8 cellular contexts compared by ENCODE assay signal in the genomic region with DNA sequence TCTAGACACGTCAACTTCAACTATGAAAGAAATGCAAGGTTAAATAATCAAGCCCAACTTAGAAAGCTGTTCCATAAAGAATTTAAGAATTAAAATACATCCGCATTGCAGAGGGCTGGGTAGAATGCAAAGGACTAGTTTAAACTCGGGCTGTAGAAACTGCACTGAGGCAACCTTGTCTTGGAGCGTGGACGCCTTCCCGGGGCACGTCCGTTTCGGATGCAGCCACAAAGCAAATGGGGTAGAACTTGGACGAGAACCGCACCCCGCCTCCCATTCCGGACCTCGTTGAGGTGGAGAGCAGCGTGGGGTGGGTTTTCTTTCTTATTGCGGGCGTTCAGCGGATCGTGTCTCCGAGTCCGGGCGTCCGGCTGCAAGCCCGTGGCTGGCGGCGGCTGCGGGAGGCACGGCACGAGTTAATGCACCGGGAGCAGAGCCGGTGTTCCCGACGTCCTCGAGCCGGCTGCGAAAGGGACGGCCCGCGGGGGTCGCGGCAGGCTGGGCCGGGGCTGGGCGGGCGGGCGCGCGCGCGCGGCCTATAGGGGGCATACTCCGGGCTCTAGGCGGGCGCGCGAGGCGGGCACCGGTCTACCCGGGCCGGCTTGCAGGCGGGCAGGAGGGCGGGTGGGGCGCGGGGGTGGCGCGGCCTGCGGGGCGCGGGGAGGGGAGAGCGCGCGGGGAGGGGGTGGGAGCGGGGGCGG. TPM values are rescaled to one million over a fixed set of nuclear protein-coding genes. Genes with fewer than 3 reads are reported as not detected.
DNase-seq lines count a peak whose midpoint lies in the region; ATAC-seq and TF ChIP-seq lines count a peak whose summit lies in the region.

No MANE protein-coding gene starts in this region.

- H3K36me3 ChIP-seq in SK-N-SH (replicated peaks in 1 of 2; ENCODE audit: control insufficient read depth in 1 of 2, insufficient read depth in 2 of 2, low read length in 1 of 2) (no peaks in the 10 kb centered on the region), adrenal gland (replicated peaks in 1 of 2) (no peaks in the 10 kb centered on the region), psoas muscle (ENCODE audit: insufficient read depth in 1 of 2, low read depth in 1 of 2) (no peaks in the 10 kb centered on the region), urinary bladder (ENCODE audit: insufficient read depth) (no peaks in the 10 kb centered on the region)

- DNase-seq in SK-N-SH, result peak; percentile 87
- peak; percentile 56 for DNase-seq in SK-N-DZ (ENCODE audit: low spot score)
- peak; percentile 54 to 73 (median 63) for DNase-seq in adrenal gland
- peak; percentile 78 for DNase-seq in left ventricle myocardium superior
- DNase-seq in psoas muscle, result peak; percentile 60 to 77

- H3K27me3 ChIP-seq in SK-N-SH (ENCODE audit: insufficient read depth) (no peaks in the 10 kb centered on the region), adrenal gland (no peaks in the 10 kb centered on the region), psoas muscle (ENCODE audit: insufficient read depth in 3 of 3, low read length in 2 of 3) (no peaks in the 10 kb centered on the region)

- peak overlapping the region; percentile 68 for H3K9ac ChIP-seq in SK-N-SH

- H3K4me1 ChIP-seq in SK-N-SH (ENCODE audit: control insufficient read depth in 1 of 2, insufficient read depth in 2 of 2, low read depth in 1 of 2, low read length in 1 of 2) (peaks cover 7 to 10% of the 10 kb centered on the region in 2 experiments; a peak in 2 of 4 replicates), adrenal gland (replicated peaks in 1 of 2) (peaks cover 0 to 33% of the 10 kb centered on the region in 2 donors), psoas muscle (peaks cover 13% of the 10 kb centered on the region), urinary bladder (ENCODE audit: insufficient read depth) (no peaks in the 10 kb centered on the region)

- no peaks in the 10 kb centered on the region; the same call in 1 of the 2 replicates for H4K20me1 ChIP-seq in SK-N-SH (ENCODE audit: insufficient read depth)

- ATAC-seq in SK-N-SH treated with all-trans-retinoic acid at 6 μM for 48 hours (no peak), HG03432 (IDR thresholded peaks at IDR 0.05; ENCODE audit: unreplicated experiment) (peak; percentile 9), left ventricle myocardium superior (no peak), psoas muscle (peak in 1 of 4 donors; percentile 4)

- H3K4me3 ChIP-seq in SK-N-SH (ENCODE audit: low read depth in 2 of 2, low read length in 1 of 2) (peak overlapping the region; percentile 67 to 99), adrenal gland (peak overlapping the region in 3 of 4 donors; percentile 49 to 79 (median 58)), psoas muscle (peak overlapping the region; percentile 88), urinary bladder (ENCODE audit: low read depth, low read length) (peak overlapping the region; percentile 94)

- H3K79me2 ChIP-seq in SK-N-SH (ENCODE audit: insufficient read depth), result peaks cover 55% of the 10 kb centered on the region

- CTCF ChIA-PET in SK-N-SH (lab: Yijun Ruan, JAX), result interaction anchor here (0.6 to 1.7 kb wide), 4 partner anchors 123 to 840 kb away, joined by 3 read pairs; no protein-coding TSS in a partner anchor

- peak overlapping the region; percentile 88 for H3K4me2 ChIP-seq in SK-N-SH

- POLR2A ChIA-PET in SK-N-SH (lab: Yijun Ruan, JAX), result interaction anchor here (0.6 kb wide), 1 partner anchor 1038 kb away, joined by 4 read pairs; no protein-coding TSS in a partner anchor

- TF ChIP-seq CTCF in SK-N-SH (IDR thresholded peaks at IDR 0.05) (peak; percentile 34), adrenal gland (IDR thresholded peaks at IDR 0.05) (peak in 3 of 6 experiments; percentile 16 to 32 (median 25)), psoas muscle (IDR thresholded peaks at IDR 0.05) (peak; percentile 44)

- WGBS in SK-N-SH (ENCODE audit: low lambda C conversion rate), result under 1% methylated on average over 11 of the region's 73 CpGs
- 0 to 1% (median 0%) methylated on average over 9 to 69 of the region's 73 CpGs for WGBS in adrenal gland, 4 donors
- WGBS in psoas muscle, 3 donors, result 0 to 1% (median 1%) methylated on average over 30 to 71 of the region's 73 CpGs
- WGBS in urinary bladder, result under 1% methylated on average over 59 of the region's 73 CpGs

- H3K9me2 ChIP-seq in SK-N-SH, result no peaks in the 10 kb centered on the region

- intact Hi-C loops in adrenal gland (cut with DNase I) (no loop called here), left ventricle myocardium superior (cut with micrococcal nuclease) (no loop called here), psoas muscle (cut with DNase I) (loop anchor here (2.0 to 10.0 kb wide), 5 partner anchors 139 to 1037 kb away; no protein-coding TSS in a partner anchor)

- H3K9me3 ChIP-seq in SK-N-SH (0 out of 2 replicates have a peak, but pooled peaks cover 4% of the 10 kb centered on the region), adrenal gland (replicated peaks in 1 of 3) (no peaks in the 10 kb centered on the region), psoas muscle (no peaks in the 10 kb centered on the region)

- no peak for TF ChIP-seq EP300 in SK-N-SH (IDR thresholded peaks at IDR 0.05; ENCODE audit: borderline replicate concordance in 1 of 2, low read depth in 1 of 2, low read length in 1 of 2)

- no peak for TF ChIP-seq RAD21 in SK-N-SH (IDR thresholded peaks at IDR 0.05; ENCODE audit: low read length)

- H2AFZ ChIP-seq in SK-N-SH (ENCODE audit: low read depth), result peak overlapping the region; percentile 75

- H3K27ac ChIP-seq in SK-N-SH (ENCODE audit: low read depth in 2 of 2, low read length in 1 of 2) (peak overlapping the region; percentile 76 to 85), adrenal gland (peak overlapping the region in 4 of 5 donors; percentile 82 to 100 (median 92)), psoas muscle (peak overlapping the region; percentile 98), urinary bladder (ENCODE audit: low read depth) (peak overlapping the region; percentile 68)

- peaks cover 6% of the 10 kb centered on the region for H3F3A ChIP-seq in SK-N-SH (replicated peaks; ENCODE audit: insufficient read depth)

- TF ChIP-seq POLR2A in adrenal gland (IDR thresholded peaks at IDR 0.05), result peak in 1 of 2 donors; percentile 64

TF ChIP-seq in SK-N-SH, 30 proteins besides CTCF, POLR2A, EP300 and RAD21:
- no peak for TF ChIP-seq ELF1 (IDR thresholded peaks at IDR 0.05)
- peak; percentile 51 for TF ChIP-seq MXI1 (IDR thresholded peaks at IDR 0.05; ENCODE audit: low read depth, low read length)
- TF ChIP-seq FOXM1 (IDR thresholded peaks at IDR 0.05; ENCODE audit: low read depth), result 0 out of 2 replicates have a peak, but pooled peaks have one; percentile 6
- TF ChIP-seq NFIC (IDR thresholded peaks at IDR 0.05; ENCODE audit: borderline replicate concordance), result no peak
- TF ChIP-seq TAF1 (IDR thresholded peaks at IDR 0.05; ENCODE audit: borderline replicate concordance, low read depth, low read length), result 0 out of 2 replicates have a peak, but pooled peaks have one; percentile 20
- TF ChIP-seq YY1 (IDR thresholded peaks at IDR 0.05; ENCODE audit: low read depth), result no peak
- TF ChIP-seq TCF12 (IDR thresholded peaks at IDR 0.05), result peak; percentile 28; the same call in 1 of the 2 replicates
- TF ChIP-seq, protein P1, sequence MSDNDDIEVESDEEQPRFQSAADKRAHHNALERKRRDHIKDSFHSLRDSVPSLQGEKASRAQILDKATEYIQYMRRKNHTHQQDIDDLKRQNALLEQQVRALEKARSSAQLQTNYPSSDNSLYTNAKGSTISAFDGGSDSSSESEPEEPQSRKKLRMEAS (IDR thresholded peaks at IDR 0.05; ENCODE audit: low read depth), result no peak; the same call in 1 of the 2 replicates

TF ChIP-seq in SK-N-SH treated with all-trans-retinoic acid at 6 μM for 48 hours, 23 proteins besides CTCF, POLR2A, EP300 and RAD21:
- TF ChIP-seq SNAI2 (CRISPR knock-in tag; IDR thresholded peaks at IDR 0.05) (no peak), ARNTL (CRISPR knock-in tag; IDR thresholded peaks at IDR 0.05; ENCODE audit: borderline replicate concordance, low read depth) (no peak), PPARA (CRISPR knock-in tag; IDR thresholded peaks at IDR 0.05; ENCODE audit: borderline replicate concordance) (no peak)
- TF ChIP-seq, protein P2, sequence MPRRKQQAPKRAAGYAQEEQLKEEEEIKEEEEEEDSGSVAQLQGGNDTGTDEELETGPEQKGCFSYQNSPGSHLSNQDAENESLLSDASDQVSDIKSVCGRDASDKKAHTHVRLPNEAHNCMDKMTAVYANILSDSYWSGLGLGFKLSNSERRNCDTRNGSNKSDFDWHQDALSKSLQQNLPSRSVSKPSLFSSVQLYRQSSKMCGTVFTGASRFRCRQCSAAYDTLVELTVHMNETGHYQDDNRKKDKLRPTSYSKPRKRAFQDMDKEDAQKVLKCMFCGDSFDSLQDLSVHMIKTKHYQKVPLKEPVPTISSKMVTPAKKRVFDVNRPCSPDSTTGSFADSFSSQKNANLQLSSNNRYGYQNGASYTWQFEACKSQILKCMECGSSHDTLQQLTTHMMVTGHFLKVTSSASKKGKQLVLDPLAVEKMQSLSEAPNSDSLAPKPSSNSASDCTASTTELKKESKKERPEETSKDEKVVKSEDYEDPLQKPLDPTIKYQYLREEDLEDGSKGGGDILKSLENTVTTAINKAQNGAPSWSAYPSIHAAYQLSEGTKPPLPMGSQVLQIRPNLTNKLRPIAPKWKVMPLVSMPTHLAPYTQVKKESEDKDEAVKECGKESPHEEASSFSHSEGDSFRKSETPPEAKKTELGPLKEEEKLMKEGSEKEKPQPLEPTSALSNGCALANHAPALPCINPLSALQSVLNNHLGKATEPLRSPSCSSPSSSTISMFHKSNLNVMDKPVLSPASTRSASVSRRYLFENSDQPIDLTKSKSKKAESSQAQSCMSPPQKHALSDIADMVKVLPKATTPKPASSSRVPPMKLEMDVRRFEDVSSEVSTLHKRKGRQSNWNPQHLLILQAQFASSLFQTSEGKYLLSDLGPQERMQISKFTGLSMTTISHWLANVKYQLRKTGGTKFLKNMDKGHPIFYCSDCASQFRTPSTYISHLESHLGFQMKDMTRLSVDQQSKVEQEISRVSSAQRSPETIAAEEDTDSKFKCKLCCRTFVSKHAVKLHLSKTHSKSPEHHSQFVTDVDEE (CRISPR knock-in tag; IDR thresholded peaks at IDR 0.05), result no peak

RNA-seq across cellular contexts. Expression of a gene that starts 2.0 kb away (rescaled TPM):
- polyA plus RNA-seq in SK-N-SH (2012; rRNA removed) (3.4 and 3.7 TPM in 2 replicates), adrenal gland (1 to 10 TPM; 5.2 to 6.1 (median 5.3) TPM), psoas muscle (1 to 10 TPM; 1.1 to 4.9 (median 4.9) TPM), urinary bladder (5.5 TPM)
- 2.5 and 2.8 TPM in 2 replicates for polyA plus RNA-seq in SK-N-SH (2012; cell fraction: cytosol; rRNA removed)
- 6.3 and 6.7 TPM in 2 replicates for polyA plus RNA-seq in SK-N-SH (2012; cell fraction: nucleus; rRNA removed)
- 25.1 and 33.1 TPM in 2 replicates for polyA plus RNA-seq in SK-N-DZ (2014; cell fraction: cytosol; rRNA removed)
- 38.6 and 40.6 TPM in 2 replicates for polyA plus RNA-seq in SK-N-DZ (2014; cell fraction: nucleus; rRNA removed)
- total RNA-seq in adrenal gland (10 to 100 TPM in 3 of 8 donors, 1 to 10 TPM in 5; 3.0 to 12.3 (median 8.4) TPM), left ventricle myocardium superior (10.2 TPM), psoas muscle (10 to 100 TPM in 1 of 4 donors, 1 to 10 TPM in 3; 2.8 to 16.1 (median 7.2) TPM), urinary bladder (11.9 TPM)

Comparison
In these comparisons a context has a peak if more than half of its experiments do, and no peak if none do; other contexts are left out.
1. intact Hi-C loops: an anchor here in psoas muscle (2.0 to 10.0 kb wide); none called in adrenal gland and left ventricle myocardium superior.